3 cellular contexts compared by ENCODE assay signal in genomic region chr7:4747013-4747412, GRCh38.
TF ChIP-seq lines count a peak whose summit lies in the region.

No MANE protein-coding gene starts in this region.

TF ChIP-seq in liver, 16 proteins besides CTCF, POLR2A, EP300 and RAD21 (continued from another document):
- TF ChIP-seq, protein P1, sequence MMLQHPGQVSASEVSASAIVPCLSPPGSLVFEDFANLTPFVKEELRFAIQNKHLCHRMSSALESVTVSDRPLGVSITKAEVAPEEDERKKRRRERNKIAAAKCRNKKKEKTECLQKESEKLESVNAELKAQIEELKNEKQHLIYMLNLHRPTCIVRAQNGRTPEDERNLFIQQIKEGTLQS (IDR thresholded peaks at IDR 0.05): no peak
- TF ChIP-seq ZBTB33 (IDR thresholded peaks at IDR 0.05): no peak
- no peak for TF ChIP-seq FOXA2 (IDR thresholded peaks at IDR 0.05)
- TF ChIP-seq HNF4G (IDR thresholded peaks at IDR 0.05): no peak
- TF ChIP-seq MAX (IDR thresholded peaks at IDR 0.05): no peak
- no peak for TF ChIP-seq SP1 (IDR thresholded peaks at IDR 0.05)
- no peak for TF ChIP-seq RXRA (IDR thresholded peaks at IDR 0.05)
- TF ChIP-seq EGR1 (IDR thresholded peaks at IDR 0.05; ENCODE audit: low read depth in 2 of 2): no peak
- no peak for TF ChIP-seq REST (IDR thresholded peaks at IDR 0.05)
- TF ChIP-seq TAF1 (conservative IDR thresholded peaks at IDR 0.05): no peak
- TF ChIP-seq YY1 (IDR thresholded peaks at IDR 0.05): no peak

TF ChIP-seq in HepG2, 621 proteins besides CTCF, POLR2A, EP300 and RAD21 (continued from another document):
- TF ChIP-seq, protein P2, sequence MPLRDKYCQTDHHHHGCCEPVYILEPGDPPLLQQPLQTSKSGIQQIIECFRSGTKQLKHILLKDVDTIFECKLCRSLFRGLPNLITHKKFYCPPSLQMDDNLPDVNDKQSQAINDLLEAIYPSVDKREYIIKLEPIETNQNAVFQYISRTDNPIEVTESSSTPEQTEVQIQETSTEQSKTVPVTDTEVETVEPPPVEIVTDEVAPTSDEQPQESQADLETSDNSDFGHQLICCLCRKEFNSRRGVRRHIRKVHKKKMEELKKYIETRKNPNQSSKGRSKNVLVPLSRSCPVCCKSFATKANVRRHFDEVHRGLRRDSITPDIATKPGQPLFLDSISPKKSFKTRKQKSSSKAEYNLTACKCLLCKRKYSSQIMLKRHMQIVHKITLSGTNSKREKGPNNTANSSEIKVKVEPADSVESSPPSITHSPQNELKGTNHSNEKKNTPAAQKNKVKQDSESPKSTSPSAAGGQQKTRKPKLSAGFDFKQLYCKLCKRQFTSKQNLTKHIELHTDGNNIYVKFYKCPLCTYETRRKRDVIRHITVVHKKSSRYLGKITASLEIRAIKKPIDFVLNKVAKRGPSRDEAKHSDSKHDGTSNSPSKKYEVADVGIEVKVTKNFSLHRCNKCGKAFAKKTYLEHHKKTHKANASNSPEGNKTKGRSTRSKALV (CRISPR knock-in tag; IDR thresholded peaks at IDR 0.05): no peak
- TF ChIP-seq ZNF253 (CRISPR knock-in tag; IDR thresholded peaks at IDR 0.05; ENCODE audit: borderline replicate concordance) (no peak), ZBTB3 (CRISPR knock-in tag; IDR thresholded peaks at IDR 0.05; ENCODE audit: borderline replicate concordance, low read depth) (no peak), ZNF18 (CRISPR knock-in tag; IDR thresholded peaks at IDR 0.05; ENCODE audit: insufficient replicate concordance) (no peak), ESRRA (CRISPR knock-in tag; IDR thresholded peaks at IDR 0.05; ENCODE audit: low read depth) (no peak), CREB1 (IDR thresholded peaks at IDR 0.05) (no peak), CREB1 (CRISPR knock-in tag; IDR thresholded peaks at IDR 0.05) (no peak), CBX2 (IDR thresholded peaks at IDR 0.05; ENCODE audit: low read depth, low read length) (no peak), CBX2 (CRISPR knock-in tag; IDR thresholded peaks at IDR 0.05; ENCODE audit: low read depth) (no peak), CREM (IDR thresholded peaks at IDR 0.05) (no peak), CREM (CRISPR knock-in tag; IDR thresholded peaks at IDR 0.05) (no peak), TBP (CRISPR knock-in tag; IDR thresholded peaks at IDR 0.05) (no peak), TEAD2 (CRISPR knock-in tag; IDR thresholded peaks at IDR 0.05) (no peak), ERF (CRISPR knock-in tag; IDR thresholded peaks at IDR 0.05) (no peak), RARA (CRISPR knock-in tag; IDR thresholded peaks at IDR 0.05) (no peak), ZBTB21 (CRISPR knock-in tag; IDR thresholded peaks at IDR 0.05) (no peak), ZBTB2 (CRISPR knock-in tag; IDR thresholded peaks at IDR 0.05; ENCODE audit: low read depth) (no peak), ZFP62 (CRISPR knock-in tag; IDR thresholded peaks at IDR 0.05) (no peak)
- TF ChIP-seq, protein P3, sequence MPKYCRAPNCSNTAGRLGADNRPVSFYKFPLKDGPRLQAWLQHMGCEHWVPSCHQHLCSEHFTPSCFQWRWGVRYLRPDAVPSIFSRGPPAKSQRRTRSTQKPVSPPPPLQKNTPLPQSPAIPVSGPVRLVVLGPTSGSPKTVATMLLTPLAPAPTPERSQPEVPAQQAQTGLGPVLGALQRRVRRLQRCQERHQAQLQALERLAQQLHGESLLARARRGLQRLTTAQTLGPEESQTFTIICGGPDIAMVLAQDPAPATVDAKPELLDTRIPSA (CRISPR knock-in tag; IDR thresholded peaks at IDR 0.05; ENCODE audit: borderline replicate concordance): no peak

TF ChIP-seq in WTC11, 78 proteins besides CTCF, POLR2A, EP300 and RAD21 (continued from another document):
- TF ChIP-seq, protein P4, sequence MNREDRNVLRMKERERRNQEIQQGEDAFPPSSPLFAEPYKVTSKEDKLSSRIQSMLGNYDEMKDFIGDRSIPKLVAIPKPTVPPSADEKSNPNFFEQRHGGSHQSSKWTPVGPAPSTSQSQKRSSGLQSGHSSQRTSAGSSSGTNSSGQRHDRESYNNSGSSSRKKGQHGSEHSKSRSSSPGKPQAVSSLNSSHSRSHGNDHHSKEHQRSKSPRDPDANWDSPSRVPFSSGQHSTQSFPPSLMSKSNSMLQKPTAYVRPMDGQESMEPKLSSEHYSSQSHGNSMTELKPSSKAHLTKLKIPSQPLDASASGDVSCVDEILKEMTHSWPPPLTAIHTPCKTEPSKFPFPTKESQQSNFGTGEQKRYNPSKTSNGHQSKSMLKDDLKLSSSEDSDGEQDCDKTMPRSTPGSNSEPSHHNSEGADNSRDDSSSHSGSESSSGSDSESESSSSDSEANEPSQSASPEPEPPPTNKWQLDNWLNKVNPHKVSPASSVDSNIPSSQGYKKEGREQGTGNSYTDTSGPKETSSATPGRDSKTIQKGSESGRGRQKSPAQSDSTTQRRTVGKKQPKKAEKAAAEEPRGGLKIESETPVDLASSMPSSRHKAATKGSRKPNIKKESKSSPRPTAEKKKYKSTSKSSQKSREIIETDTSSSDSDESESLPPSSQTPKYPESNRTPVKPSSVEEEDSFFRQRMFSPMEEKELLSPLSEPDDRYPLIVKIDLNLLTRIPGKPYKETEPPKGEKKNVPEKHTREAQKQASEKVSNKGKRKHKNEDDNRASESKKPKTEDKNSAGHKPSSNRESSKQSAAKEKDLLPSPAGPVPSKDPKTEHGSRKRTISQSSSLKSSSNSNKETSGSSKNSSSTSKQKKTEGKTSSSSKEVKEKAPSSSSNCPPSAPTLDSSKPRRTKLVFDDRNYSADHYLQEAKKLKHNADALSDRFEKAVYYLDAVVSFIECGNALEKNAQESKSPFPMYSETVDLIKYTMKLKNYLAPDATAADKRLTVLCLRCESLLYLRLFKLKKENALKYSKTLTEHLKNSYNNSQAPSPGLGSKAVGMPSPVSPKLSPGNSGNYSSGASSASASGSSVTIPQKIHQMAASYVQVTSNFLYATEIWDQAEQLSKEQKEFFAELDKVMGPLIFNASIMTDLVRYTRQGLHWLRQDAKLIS (CRISPR knock-in tag; IDR thresholded peaks at IDR 0.05; ENCODE audit: borderline replicate concordance): no peak
- TF ChIP-seq, protein P5, sequence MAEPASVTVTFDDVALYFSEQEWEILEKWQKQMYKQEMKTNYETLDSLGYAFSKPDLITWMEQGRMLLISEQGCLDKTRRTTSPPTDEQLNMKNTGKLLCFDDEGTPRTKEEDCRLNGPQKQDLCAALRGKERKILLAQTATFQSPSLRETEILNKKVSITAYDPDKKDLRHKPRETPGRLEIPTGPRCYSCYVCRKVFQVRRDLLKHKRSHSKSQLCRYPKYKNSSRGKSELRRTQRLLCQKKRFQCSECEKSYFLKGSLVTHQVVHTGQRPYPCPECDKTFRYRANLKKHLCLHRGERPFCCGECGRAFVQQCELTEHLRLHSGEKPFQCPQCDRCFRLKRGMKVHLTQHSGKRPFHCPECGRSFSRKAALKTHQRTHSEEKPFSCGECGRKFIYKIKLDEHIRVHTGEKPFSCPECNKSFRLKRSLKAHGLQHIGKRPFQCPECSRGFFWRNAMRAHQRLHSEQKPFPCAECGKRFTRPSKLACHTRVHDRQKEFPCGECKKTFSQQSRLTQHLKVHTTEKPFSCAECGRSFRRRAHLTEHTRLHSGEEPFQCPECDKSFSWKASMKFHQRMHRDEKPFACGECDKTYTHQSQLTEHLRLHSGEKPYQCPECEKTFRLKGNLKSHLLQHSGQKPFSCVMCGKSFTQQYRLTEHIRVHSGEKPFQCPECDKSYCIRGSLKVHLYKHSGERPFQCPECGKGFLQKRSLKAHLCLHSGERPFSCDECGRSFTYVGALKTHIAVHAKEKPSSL (CRISPR knock-in tag; conservative IDR thresholded peaks at IDR 0.05): no peak
- TF ChIP-seq MXD4 (CRISPR knock-in tag; IDR thresholded peaks at IDR 0.05; ENCODE audit: borderline replicate concordance) (no peak), ZNF232 (CRISPR knock-in tag; IDR thresholded peaks at IDR 0.05) (no peak), ZNF317 (CRISPR knock-in tag; IDR thresholded peaks at IDR 0.05; ENCODE audit: borderline replicate concordance, low read depth) (no peak), MLX (CRISPR knock-in tag; IDR thresholded peaks at IDR 0.05) (no peak), FOXK1 (CRISPR knock-in tag; IDR thresholded peaks at IDR 0.05) (no peak), ZBTB21 (CRISPR knock-in tag; IDR thresholded peaks at IDR 0.05; ENCODE audit: borderline replicate concordance) (no peak), IRF1 (CRISPR knock-in tag; IDR thresholded peaks at IDR 0.05) (no peak), SOX15 (CRISPR knock-in tag; IDR thresholded peaks at IDR 0.05) (no peak), CREB1 (CRISPR knock-in tag; IDR thresholded peaks at IDR 0.05) (no peak), NFE2L1 (CRISPR knock-in tag; IDR thresholded peaks at IDR 0.05) (no peak), SP1 (CRISPR knock-in tag; conservative IDR thresholded peaks at IDR 0.05) (no peak), TP53 (CRISPR knock-in tag; IDR thresholded peaks at IDR 0.05) (no peak), ATF2 (CRISPR knock-in tag; IDR thresholded peaks at IDR 0.05; ENCODE audit: borderline replicate concordance, low read depth) (no peak)
